In genomic region chr3:123066896-123067688, GRCh38 we compare ENCODE assay signal across 8 cellular contexts. TPM values are rescaled to one million over a fixed set of nuclear protein-coding genes. Genes with fewer than 3 reads are reported as not detected.
DNase-seq lines count a peak whose midpoint lies in the region; ATAC-seq and TF ChIP-seq lines count a peak whose summit lies in the region.

Gene PDIA5, plus strand, starts transcription at chr3:123067025. Its CDS starts 140 bp downstream, at chr3:123067165.

- H3K27ac ChIP-seq in HEK293 (ENCODE audit: extremely low read depth, low read depth, low read length) (peak within 1 kb of the TSS; percentile 72; the same call in 1 of the 2 replicates), ovary (peak within 1 kb of the TSS in 1 of 2 donors; percentile 33), tibial artery (peak within 1 kb of the TSS; percentile 71 to 82)

- H3K9me3 Mint-ChIP-seq in activated naive CD8-positive, alpha-beta T cell treated with anti-CD3 and anti-CD28 coated beads for 36 hours: no peaks in the 10 kb centered on the region

- H3K4me1 Mint-ChIP-seq in activated naive CD8-positive, alpha-beta T cell treated with anti-CD3 and anti-CD28 coated beads for 36 hours: peaks cover 33% of the 10 kb centered on the region

- POLR2A ChIA-PET in HEK293 (lab: Yijun Ruan, JAX): interaction anchor here (0.6 to 1.7 kb wide), 6 partner anchors 9 to 813 kb away, joined by 3 to 17 read pairs (median 4); partner anchors contain the start of gene SEC22A

- peak; percentile 99 for ATAC-seq in Right ventricle myocardium superior (ENCODE audit: poor library complexity)

- CTCF ChIA-PET in HEK293 (lab: Yijun Ruan, JAX): interaction anchor here (0.6 to 1.5 kb wide), 2 partner anchors 9 to 85 kb away, joined by 3 to 4 read pairs; no protein-coding TSS in a partner anchor

- peak within 1 kb of the TSS; percentile 72 for H3K27ac Mint-ChIP-seq in activated naive CD8-positive, alpha-beta T cell treated with anti-CD3 and anti-CD28 coated beads for 36 hours

- peak within 1 kb of the TSS; percentile 86 for H3K4me3 Mint-ChIP-seq in activated naive CD8-positive, alpha-beta T cell treated with anti-CD3 and anti-CD28 coated beads for 36 hours

- no peaks in the 10 kb centered on the region for H3K9me3 ChIP-seq in HEK293 (ENCODE audit: control insufficient read depth, insufficient read depth, low read depth, low read length)
- no peaks in the 10 kb centered on the region for H3K9me3 ChIP-seq in ovary
- H3K9me3 ChIP-seq in tibial artery: no peaks in the 10 kb centered on the region

- H3K27me3 Mint-ChIP-seq in activated naive CD8-positive, alpha-beta T cell treated with anti-CD3 and anti-CD28 coated beads for 36 hours: peaks cover 7% of the 10 kb centered on the region

- TF ChIP-seq EP300 in ovary (IDR thresholded peaks at IDR 0.05): no peak

- TF ChIP-seq POLR2A in ovary (IDR thresholded peaks at IDR 0.05): peak; percentile 77

- H3K36me3 ChIP-seq in HEK293 (ENCODE audit: control insufficient read depth in 2 of 2, insufficient read depth in 1 of 2, low read length in 2 of 2): no peaks in the 10 kb centered on the region
- H3K36me3 ChIP-seq in ovary: no peaks in the 10 kb centered on the region
- H3K36me3 ChIP-seq in tibial artery: no peaks in the 10 kb centered on the region

- H3K27me3 ChIP-seq in ovary (no peaks in the 10 kb centered on the region), tibial artery (no peaks in the 10 kb centered on the region)

- 0% methylated on average over 43 to 72 of the region's 72 CpGs for WGBS in ovary, 3 donors

- TF ChIP-seq CTCF in HEK293 (tag by site-specific recombination; IDR thresholded peaks at IDR 0.05) (no peak), ovary (IDR thresholded peaks at IDR 0.05) (no peak), tibial artery (IDR thresholded peaks at IDR 0.05) (no peak)

- intact Hi-C loops in Right ventricle myocardium superior (cut with DNase I): no loop called here
- intact Hi-C loops in ovary (cut with DNase I): no loop called here
- intact Hi-C loops in tibial artery (cut with DNase I; ENCODE audit: low total_unique reads): no loop called here

- DNase-seq in GM03348 (ENCODE audit: low spot score) (peak; percentile 97), NAMALWA (ENCODE audit: low spot score) (peak; percentile 84), SK-N-DZ (ENCODE audit: low spot score) (peak; percentile 92), Right ventricle myocardium superior (peak; percentile 95), ovary (peak; percentile 85 to 90 (median 89)), tibial artery (peak; percentile 92 to 96)
- peak; percentile 83 for DNase-seq in activated naive CD8-positive, alpha-beta T cell treated with anti-CD3 and anti-CD28 coated beads for 36 hours

- H3K4me1 ChIP-seq in HEK293 (ENCODE audit: control insufficient read depth, insufficient read depth, low read length): peaks cover 11% of the 10 kb centered on the region
- peaks cover 23% of the 10 kb centered on the region for H3K4me1 ChIP-seq in ovary (ENCODE audit: insufficient read depth)
- peaks cover 0 to 44% (median 25%) of the 10 kb centered on the region in 4 donors for H3K4me1 ChIP-seq in tibial artery

- H3K36me3 Mint-ChIP-seq in activated naive CD8-positive, alpha-beta T cell treated with anti-CD3 and anti-CD28 coated beads for 36 hours: peaks cover 5% of the 10 kb centered on the region

- H3K4me3 ChIP-seq in HEK293 (ENCODE audit: low read depth, low read length) (peak within 1 kb of the TSS; percentile 86), ovary (peak within 1 kb of the TSS; percentile 69), tibial artery (peak within 1 kb of the TSS; percentile 80)

TF ChIP-seq in HEK293, 187 proteins besides CTCF, POLR2A, EP300 and RAD21 (continues in another document):
- TF ChIP-seq ZNF202 (tag by site-specific recombination; IDR thresholded peaks at IDR 0.05; ENCODE audit: borderline replicate concordance) (no peak), ZNF157 (tag by site-specific recombination; IDR thresholded peaks at IDR 0.05) (no peak), OSR2 (tag by site-specific recombination; IDR thresholded peaks at IDR 0.05) (0 out of 2 replicates have a peak, but pooled peaks have one; percentile 5), ZNF473 (tag by site-specific recombination; IDR thresholded peaks at IDR 0.05) (no peak), ZNF404 (tag by site-specific recombination; IDR thresholded peaks at IDR 0.05) (no peak), ZBTB26 (tag by site-specific recombination; optimal IDR thresholded peaks at IDR 0.05) (peak; percentile 91), SCRT1 (tag by site-specific recombination; IDR thresholded peaks at IDR 0.05; ENCODE audit: borderline replicate concordance) (no peak), ZNF580 (tag by site-specific recombination; IDR thresholded peaks at IDR 0.05) (no peak), ZNF366 (tag by site-specific recombination; conservative IDR thresholded peaks at IDR 0.05) (no peak), ZEB2 (tag by site-specific recombination; IDR thresholded peaks at IDR 0.05) (no peak), ZNF701 (tag by site-specific recombination; IDR thresholded peaks at IDR 0.05) (no peak), ZNF2 (tag by site-specific recombination; IDR thresholded peaks at IDR 0.05) (0 out of 2 replicates have a peak, but pooled peaks have one; percentile 28), ZNF664 (tag by site-specific recombination; IDR thresholded peaks at IDR 0.05) (no peak), ZNF19 (tag by site-specific recombination; IDR thresholded peaks at IDR 0.05; ENCODE audit: low read depth) (no peak), ZBTB7A (tag by site-specific recombination; IDR thresholded peaks at IDR 0.05; ENCODE audit: low read depth) (no peak), ZNF529 (tag by site-specific recombination; IDR thresholded peaks at IDR 0.05; ENCODE audit: insufficient replicate concordance) (no peak), ATF2 (tag by site-specific recombination; IDR thresholded peaks at IDR 0.05; ENCODE audit: low read depth) (no peak), ZNF37A (tag by site-specific recombination; IDR thresholded peaks at IDR 0.05) (no peak), ZNF621 (tag by site-specific recombination; IDR thresholded peaks at IDR 0.05) (no peak), ZNF791 (tag by site-specific recombination; IDR thresholded peaks at IDR 0.05) (no peak), WT1 (tag by site-specific recombination; IDR thresholded peaks at IDR 0.05) (no peak), ZNF394 (tag by site-specific recombination; IDR thresholded peaks at IDR 0.05; ENCODE audit: borderline replicate concordance) (no peak; the same call in 1 of the 2 replicates), ZNF138 (tag by site-specific recombination; IDR thresholded peaks at IDR 0.05; ENCODE audit: borderline replicate concordance) (no peak), SP3 (tag by site-specific recombination; IDR thresholded peaks at IDR 0.05) (peak; percentile 67), ZBTB20 (tag by site-specific recombination; IDR thresholded peaks at IDR 0.05) (peak; percentile 86; the same call in 1 of the 2 replicates), SETDB1 (IDR thresholded peaks at IDR 0.05; ENCODE audit: insufficient read length, low read length) (no peak), ZFP37 (tag by site-specific recombination; IDR thresholded peaks at IDR 0.05) (peak; percentile 58; the same call in 1 of the 2 replicates), IKZF3 (tag by site-specific recombination; IDR thresholded peaks at IDR 0.05) (peak; percentile 68)
- TF ChIP-seq, protein P1, sequence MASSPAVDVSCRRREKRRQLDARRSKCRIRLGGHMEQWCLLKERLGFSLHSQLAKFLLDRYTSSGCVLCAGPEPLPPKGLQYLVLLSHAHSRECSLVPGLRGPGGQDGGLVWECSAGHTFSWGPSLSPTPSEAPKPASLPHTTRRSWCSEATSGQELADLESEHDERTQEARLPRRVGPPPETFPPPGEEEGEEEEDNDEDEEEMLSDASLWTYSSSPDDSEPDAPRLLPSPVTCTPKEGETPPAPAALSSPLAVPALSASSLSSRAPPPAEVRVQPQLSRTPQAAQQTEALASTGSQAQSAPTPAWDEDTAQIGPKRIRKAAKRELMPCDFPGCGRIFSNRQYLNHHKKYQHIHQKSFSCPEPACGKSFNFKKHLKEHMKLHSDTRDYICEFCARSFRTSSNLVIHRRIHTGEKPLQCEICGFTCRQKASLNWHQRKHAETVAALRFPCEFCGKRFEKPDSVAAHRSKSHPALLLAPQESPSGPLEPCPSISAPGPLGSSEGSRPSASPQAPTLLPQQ (tag by site-specific recombination; IDR thresholded peaks at IDR 0.05): peak; percentile 54; the same call in 1 of the 2 replicates

RNA-seq across cellular contexts. Expression of gene PDIA5, which starts in this region (rescaled TPM):
- 13.4 and 14.5 TPM in 2 replicates for polyA plus RNA-seq in SK-N-DZ (2014; cell fraction: cytosol; rRNA removed)
- polyA plus RNA-seq in SK-N-DZ (2014; cell fraction: nucleus; rRNA removed): 19.1 and 34.2 TPM in 2 replicates
- total RNA-seq in activated naive CD8-positive, alpha-beta T cell treated with anti-CD3 and anti-CD28 coated beads for 36 hours: 10 to 100 TPM; 17.8 to 23.2 TPM
- total RNA-seq in Right ventricle myocardium superior: 5.4 TPM
- total RNA-seq in ovary: 10 to 100 TPM; 11.2 to 30.6 (median 24.3) TPM
- polyA plus RNA-seq in ovary: 10 to 100 TPM; 16.6 to 58.3 TPM
